8 cellular contexts compared by ENCODE assay signal in the genomic region with DNA sequence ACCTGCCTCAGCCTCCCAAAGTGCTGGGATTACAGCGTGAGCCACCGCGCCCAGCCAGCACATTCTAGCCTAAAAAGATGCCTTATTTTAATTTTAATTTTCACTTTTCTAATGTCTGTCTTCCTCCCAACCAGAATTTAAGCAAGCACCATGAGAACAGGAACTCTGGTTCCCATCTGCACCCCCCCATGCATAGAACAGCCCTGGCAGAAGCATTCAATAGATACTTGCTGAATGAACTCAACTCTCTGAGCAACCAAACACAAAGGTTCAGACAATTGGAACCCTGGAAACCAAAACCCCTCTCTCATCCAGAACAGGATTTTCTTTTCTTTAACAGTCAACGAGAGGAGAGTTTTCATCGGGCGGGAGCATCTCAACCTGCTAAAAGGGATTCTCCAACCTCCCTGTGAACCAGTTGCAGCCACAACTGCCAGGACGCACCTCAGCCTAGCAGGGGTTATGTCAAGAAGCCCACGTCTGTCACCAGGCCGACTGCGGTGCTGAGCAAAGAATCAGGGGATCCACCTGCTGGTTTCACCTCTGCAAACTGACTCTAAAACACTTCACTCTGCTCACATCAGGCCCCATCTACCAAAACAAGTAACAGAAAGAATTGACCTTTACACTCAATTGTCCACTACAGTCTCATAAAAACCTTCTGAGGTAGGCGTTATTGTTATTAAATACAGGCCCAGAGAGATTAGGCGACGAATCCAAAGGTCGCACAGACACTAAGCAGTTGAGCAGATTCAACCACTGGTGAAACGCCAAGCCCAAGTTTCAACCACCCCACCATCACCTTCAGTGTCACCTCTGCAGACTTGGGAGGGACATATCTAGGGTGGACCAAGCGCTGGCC. TPM values are rescaled to one million over a fixed set of nuclear protein-coding genes. Genes with fewer than 3 reads are reported as not detected.
A peak's percentile ranks its signal among the peaks of the same experiment; 100 is the strongest.
DNase-seq lines count a peak whose midpoint lies in the region; ATAC-seq, FAIRE-seq and TF ChIP-seq lines count a peak whose summit lies in the region.

No MANE protein-coding gene starts in this region.

- intact Hi-C loops in dorsolateral prefrontal cortex (cut with DNase I): loop anchor here in 1 of 2 donors (5.0 kb wide), 1 partner anchor 58 kb away; a partner anchor contains a TSS

- peaks cover 30% of the 10 kb centered on the region for H3K36me3 ChIP-seq in neuron (ENCODE audit: insufficient read depth, low read length)

- no peaks in the 10 kb centered on the region for H3K9me3 ChIP-seq in neuron (ENCODE audit: low read length)

- DNase-seq in COLO668 (lab: John Stamatoyannopoulos, UW; ENCODE audit: unreplicated experiment): peak; percentile 40
- DNase-seq in LNCaP clone FGC (ENCODE audit: low read depth): no peak
- DNase-seq in dorsolateral prefrontal cortex: no peak
- no peak for DNase-seq in D721Med (ENCODE audit: insufficient read length, low spot score)
- no peak for DNase-seq in NCI-H128 (lab: John Stamatoyannopoulos, UW; ENCODE audit: unreplicated experiment)

- no peak overlapping the region for H2AFZ ChIP-seq in neuron (ENCODE audit: low read depth, low read length)

- FAIRE-seq in D721Med (lab: Jason Lieb, UNC): no peak

- H3K4me3 ChIP-seq in LNCaP clone FGC (ENCODE audit: low read depth, low read length) (peak overlapping the region; percentile 70), dorsolateral prefrontal cortex (peak overlapping the region; percentile 38 to 84 (median 63)), neuron (ENCODE audit: low read length) (peak overlapping the region; percentile 60)

- ATAC-seq in GM18498 (IDR thresholded peaks at IDR 0.05; ENCODE audit: unreplicated experiment) (no peak), GM18517 (IDR thresholded peaks at IDR 0.05; ENCODE audit: unreplicated experiment) (no peak)

- H3K27ac ChIP-seq in dorsolateral prefrontal cortex: peak overlapping the region in 17 of 59 donors; percentile 1 to 70 (median 41)

- TF ChIP-seq CTCF in LNCaP clone FGC (IDR thresholded peaks at IDR 0.05; ENCODE audit: control insufficient read depth, extremely low read depth, insufficient read depth) (no peak), dorsolateral prefrontal cortex (IDR thresholded peaks at IDR 0.05 in 54 of 56, conservative IDR thresholded peaks at IDR 0.05 in 2 of 56; ENCODE audit: low read depth in 1 of 56, partially characterized antibody in 56 of 56) (no peak), D721Med (IDR thresholded peaks at IDR 0.05; ENCODE audit: insufficient read depth, missing control alignments) (no peak)

- H3K27me3 ChIP-seq in dorsolateral prefrontal cortex (no peaks in the 10 kb centered on the region), neuron (ENCODE audit: insufficient read depth, low read length) (no peaks in the 10 kb centered on the region)

- H3K4me1 ChIP-seq in neuron (ENCODE audit: insufficient read depth, low read length): peaks cover 20% of the 10 kb centered on the region

RNA-seq across cellular contexts. Expression of a gene that starts 1.7 kb away (rescaled TPM):
- 10 to 100 TPM; 22.8 to 44.8 (median 29.5) TPM for total RNA-seq in dorsolateral prefrontal cortex

RNA-seq across cellular contexts. Expression of a gene that starts 10.0 kb away (rescaled TPM):
- total RNA-seq in dorsolateral prefrontal cortex: 100 to 1,000 TPM in 4 of 120 experiments, 10 to 100 TPM in 116; 28.5 to 148 (median 43.7) TPM

RNA-seq across cellular contexts. Expression of a gene that starts 55.7 kb away (rescaled TPM):
- 100 to 1,000 TPM; 107 to 182 (median 141) TPM for total RNA-seq in dorsolateral prefrontal cortex
